In genomic region chr11:64854534-64855502, GRCh38 we compare ENCODE assay signal across 9 cellular contexts. TPM values are rescaled to one million over a fixed set of nuclear protein-coding genes. Genes with fewer than 3 reads are reported as not detected.
DNase-seq lines count a peak whose midpoint lies in the region; ATAC-seq and TF ChIP-seq lines count a peak whose summit lies in the region.
"Had no signal": no experiment of that assay in that cellular context is flagged by ENCODE, and none has a peak within 500 bp of the region (broad histone marks: within the 10 kb centered on the region; RNA-seq: fewer than 3 reads in every experiment).

No MANE protein-coding gene starts in this region.

- no peaks in the 10 kb centered on the region for H3K27me3 ChIP-seq in Peyer's patch

- H3K9me3 ChIP-seq in Peyer's patch: peaks cover 0 to 2% (median 0%) of the 10 kb centered on the region in 4 donors

- H3K27ac ChIP-seq in Peyer's patch: peak overlapping the region; percentile 78 to 95 (median 88)
- H3K27ac ChIP-seq: parathyroid adenoma had no signal

- peak overlapping the region; percentile 94 for H3K27ac Mint-ChIP-seq in stimulated activated naive B cell treated with anti-CD40 and anti-IgM and Interleukin-4, amounts not matched to agents 10 μg/mL and 1 μg/mL and 100 μg/mL, for 72 hours

- ATAC-seq in stimulated activated naive B cell treated with anti-CD40 and anti-IgM and Interleukin-4, amounts not matched to agents 10 μg/mL and 1 μg/mL and 100 μg/mL, for 72 hours (replicated peaks): no peak
- ATAC-seq in HG02852 (IDR thresholded peaks at IDR 0.05; ENCODE audit: unreplicated experiment) (no peak), GM19397 (IDR thresholded peaks at IDR 0.05; ENCODE audit: unreplicated experiment) (no peak)

- peaks cover 58 to 59% of the 10 kb centered on the region in 2 donors for H3K36me3 Mint-ChIP-seq in stimulated activated naive B cell treated with anti-CD40 and anti-IgM and Interleukin-4, amounts not matched to agents 10 μg/mL and 1 μg/mL and 100 μg/mL, for 72 hours

- peaks cover 0 to 46% (median 0%) of the 10 kb centered on the region in 3 donors for H3K36me3 ChIP-seq in Peyer's patch

- H3K4me3 Mint-ChIP-seq in stimulated activated naive B cell treated with anti-CD40 and anti-IgM and Interleukin-4, amounts not matched to agents 10 μg/mL and 1 μg/mL and 100 μg/mL, for 72 hours: peak overlapping the region; percentile 71 to 75

- H3K4me3 ChIP-seq in Peyer's patch: no peak overlapping the region

- peaks cover 75 to 93% of the 10 kb centered on the region in 2 donors for H3K4me1 Mint-ChIP-seq in stimulated activated naive B cell treated with anti-CD40 and anti-IgM and Interleukin-4, amounts not matched to agents 10 μg/mL and 1 μg/mL and 100 μg/mL, for 72 hours

- peak; percentile 85 for DNase-seq in GM04503 (ENCODE audit: low read depth)
- peak; percentile 41 to 92 (median 90) for DNase-seq in Peyer's patch
- peak; percentile 63 for DNase-seq in brain pericyte (ENCODE audit: low read depth, low spot score)
- DNase-seq in kidney glomerular epithelial cell (lab: John Stamatoyannopoulos, UW): peak; percentile 95
- no peak for DNase-seq in stimulated activated naive B cell treated with anti-CD40 and anti-IgM and Interleukin-4, amounts not matched to agents 10 μg/mL and 1 μg/mL and 100 μg/mL, for 72 hours
- no peak for DNase-seq in AML-193 (lab: John Stamatoyannopoulos, UW)

- H3K27me3 Mint-ChIP-seq in stimulated activated naive B cell treated with anti-CD40 and anti-IgM and Interleukin-4, amounts not matched to agents 10 μg/mL and 1 μg/mL and 100 μg/mL, for 72 hours: no peaks in the 10 kb centered on the region

- no peaks in the 10 kb centered on the region for H3K9me3 Mint-ChIP-seq in stimulated activated naive B cell treated with anti-CD40 and anti-IgM and Interleukin-4, amounts not matched to agents 10 μg/mL and 1 μg/mL and 100 μg/mL, for 72 hours

- no peak for TF ChIP-seq POLR2A in Peyer's patch (IDR thresholded peaks at IDR 0.05)

- no peak for TF ChIP-seq CTCF in Peyer's patch (IDR thresholded peaks at IDR 0.05)

- peaks cover 29 to 98% (median 89%) of the 10 kb centered on the region in 4 donors for H3K4me1 ChIP-seq in Peyer's patch
- H3K4me1 ChIP-seq: parathyroid adenoma had no signal

RNA-seq across cellular contexts. Expression of gene CDC42BPG, which starts 10.4 kb away (rescaled TPM):
- 10 to 100 TPM; 25.6 to 78.6 (median 52.1) TPM for total RNA-seq in Peyer's patch

RNA-seq across cellular contexts. Expression of gene EHD1, which starts 23.6 kb away (rescaled TPM):
- 100 to 1,000 TPM in 2 of 4 donors, 10 to 100 TPM in 2; 56.2 to 185 (median 98.6) TPM for total RNA-seq in Peyer's patch

RNA-seq across cellular contexts. Expression of gene MEN1, which starts 44.5 kb away (rescaled TPM):
- 10 to 100 TPM; 20.3 to 47.0 (median 31.9) TPM for total RNA-seq in Peyer's patch

RNA-seq across cellular contexts. Expression of gene MAP4K2, which starts 51.8 kb away (rescaled TPM):
- 10 to 100 TPM in 3 of 4 donors, 1 to 10 TPM in 1; 3.3 to 34.7 (median 20.3) TPM for total RNA-seq in Peyer's patch

Comparison
In these comparisons a context has a peak if more than half of its experiments do, and no peak if none do; other contexts are left out.
1. DNase-seq: peak in GM04503 (single experiment), Peyer's patch (3 of 3), brain pericyte (single experiment) and kidney glomerular epithelial cell (single experiment); none in stimulated activated naive B cell treated with anti-CD40 and anti-IgM and Interleukin-4, amounts not matched to agents 10 μg/mL and 1 μg/mL and 100 μg/mL, for 72 hours (single experiment) and AML-193 (0 of 2).